20 cellular contexts compared by ENCODE assay signal in the genomic region with DNA sequence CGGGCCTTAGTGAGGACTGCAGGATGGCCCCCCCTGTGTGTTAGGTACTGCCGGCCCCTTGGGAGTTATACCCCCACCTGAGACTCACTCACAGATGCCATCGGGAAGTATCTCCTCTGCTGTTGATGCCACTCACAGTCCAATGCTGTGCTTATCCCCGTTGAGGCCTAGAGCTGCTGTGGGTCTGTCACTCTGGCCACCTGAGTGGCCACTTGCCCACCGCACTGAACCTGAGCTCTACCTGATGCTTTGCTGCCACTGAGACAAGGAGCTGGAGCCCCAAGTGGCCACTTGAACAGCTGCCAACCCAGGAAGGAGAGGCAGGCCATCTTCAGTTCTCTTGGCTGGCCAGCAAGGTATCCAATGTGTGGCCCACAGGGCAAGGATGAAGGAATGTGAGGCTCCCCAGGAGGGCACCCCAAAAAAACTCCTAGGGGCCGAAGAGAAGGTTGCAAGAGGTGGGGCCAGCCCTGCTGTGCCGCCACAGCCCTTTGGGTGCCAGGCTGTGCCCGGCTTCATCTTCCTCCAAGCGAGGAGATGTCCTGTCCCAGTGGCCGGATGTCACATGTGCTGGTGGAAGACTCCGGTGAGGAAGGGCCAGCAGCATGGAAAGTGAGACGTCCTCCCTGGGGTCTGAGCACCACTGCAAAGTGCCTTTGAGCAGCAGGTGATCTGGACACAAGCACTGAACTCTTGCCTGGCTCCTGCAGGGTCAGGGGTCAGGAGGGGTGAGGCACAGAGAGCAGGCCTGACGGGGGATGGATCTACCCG.
"Had no signal": no experiment of that assay in that cellular context is flagged by ENCODE, and none has a peak within 500 bp of the region (broad histone marks: within the 10 kb centered on the region; RNA-seq: fewer than 3 reads in every experiment).

No MANE protein-coding gene starts in this region.

- H3K27ac ChIP-seq: breast epithelium, gastrocnemius medialis, neutrophil, parathyroid adenoma, testis, upper lobe of left lung had no signal

- FAIRE-seq: islet of Langerhans had no signal

- H3K4me1 ChIP-seq: breast epithelium had no signal

- H3K27me3 ChIP-seq: breast epithelium, gastrocnemius medialis, neutrophil, testis, upper lobe of left lung had no signal

- H3K4me3 ChIP-seq: breast epithelium, dorsolateral prefrontal cortex, gastrocnemius medialis, mucosa of descending colon, testis, upper lobe of left lung had no signal

- H3K36me3 ChIP-seq: breast epithelium, gastrocnemius medialis, neutrophil, upper lobe of left lung had no signal

- H3K9ac ChIP-seq: parathyroid adenoma had no signal

- H2AFZ ChIP-seq: parathyroid adenoma had no signal

- DNase-seq: activated B cell treated with CpG ODN at 0.5 μM for 24 hours; activated CD4-positive, alpha-beta T cell treated with anti-CD3 and anti-CD28 coated beads, Interleukin-2, amount 10 ng/mL, durations not matched to agents 24 days and 14 days; activated CD8-positive, alpha-beta memory T cell treated with anti-CD3 and anti-CD28 coated beads for 24 hours; activated naive CD4-positive, alpha-beta T cell; aorta; erythroblast; gastrocnemius medialis; mucosa of descending colon; naive thymus-derived CD4-positive, alpha-beta T cell; stimulated activated CD4-positive, alpha-beta T cell treated with anti-CD3 and anti-CD28 coated beads, Interleukin-15, amount 100 ng/mL, for 24 hours; stimulated activated CD4-positive, alpha-beta T cell treated with anti-CD3 and anti-CD28 coated beads, Interleukin-4, amount 100 ng/mL, for 24 hours; stimulated activated naive CD4-positive, alpha-beta T cell treated with Interleukin-2 at 50 U/mL for 16 hours; testis; upper lobe of left lung had no signal

- H3K79me2 ChIP-seq: parathyroid adenoma had no signal

- ATAC-seq: gastrocnemius medialis; left lobe of liver; mucosa of descending colon; naive thymus-derived CD4-positive, alpha-beta T cell had no signal

- H3K9me3 ChIP-seq: breast epithelium, gastrocnemius medialis, mucosa of descending colon, neutrophil, testis, upper lobe of left lung had no signal
